Comparison of ENCODE assay signal across 9 cellular contexts in the genomic region with DNA sequence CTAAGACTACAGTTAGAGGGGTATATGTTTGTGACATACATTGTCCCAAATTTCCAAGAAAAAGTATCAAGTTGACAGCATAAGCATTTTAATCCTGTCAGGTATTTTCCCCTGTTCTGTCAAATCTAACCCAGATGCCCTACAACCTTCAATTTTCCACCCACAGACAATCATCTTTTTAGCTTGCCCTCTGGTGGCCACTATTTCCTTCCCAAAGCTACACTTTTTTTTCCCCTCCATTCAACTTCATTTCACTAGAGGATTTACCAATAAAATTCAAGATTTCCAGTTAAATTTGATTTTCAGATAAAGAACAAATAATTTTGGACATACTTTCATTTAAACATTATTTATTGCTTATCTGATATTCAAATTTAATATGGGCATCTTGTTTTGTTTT.
DNase-seq lines count a peak whose midpoint lies in the region; ATAC-seq and TF ChIP-seq lines count a peak whose summit lies in the region.
"Had no signal": no experiment of that assay in that cellular context is flagged by ENCODE, and none has a peak within 500 bp of the region (broad histone marks: within the 10 kb centered on the region; RNA-seq: fewer than 3 reads in every experiment).

No MANE protein-coding gene starts in this region.

- DNase-seq in NCI-H1417 (lab: John Stamatoyannopoulos, UW) (peak in 2 of 3 experiments; percentile 20 to 50), NCI-H1417 treated with DMSO at 0.1 percent for 48 hours (lab: John Stamatoyannopoulos, UW) (no peak), NCI-H526 (lab: John Stamatoyannopoulos, UW) (peak; percentile 22 to 58), dermis blood vessel endothelial cell (peak; percentile 7), retinal pigment epithelial cell (ENCODE audit: low read depth) (no peak), NCI-H524 treated with DMSO at 0.1 percent for 48 hours (lab: John Stamatoyannopoulos, UW) (no peak), dedifferentiated amniotic fluid mesenchymal stem cell (ENCODE audit: extremely low spot score) (no peak)
- DNase-seq in naive thymus-derived CD8-positive, alpha-beta T cell: no peak
- DNase-seq: CD4-positive, CD25-positive, alpha-beta regulatory T cell had no signal

- no peaks in the 10 kb centered on the region for H3K36me3 Mint-ChIP-seq in naive thymus-derived CD8-positive, alpha-beta T cell
- H3K36me3 Mint-ChIP-seq: CD4-positive, CD25-positive, alpha-beta regulatory T cell had no signal

- no peak overlapping the region for H3K4me3 Mint-ChIP-seq in naive thymus-derived CD8-positive, alpha-beta T cell
- H3K4me3 Mint-ChIP-seq: CD4-positive, CD25-positive, alpha-beta regulatory T cell had no signal

- peaks cover 0 to 10% (median 0%) of the 10 kb centered on the region in 5 donors for H3K27me3 Mint-ChIP-seq in naive thymus-derived CD8-positive, alpha-beta T cell
- H3K27me3 Mint-ChIP-seq: CD4-positive, CD25-positive, alpha-beta regulatory T cell had no signal

- H3K4me1 Mint-ChIP-seq in naive thymus-derived CD8-positive, alpha-beta T cell: no peaks in the 10 kb centered on the region
- H3K4me1 Mint-ChIP-seq: CD4-positive, CD25-positive, alpha-beta regulatory T cell had no signal

- TF ChIP-seq CTCF in retinal pigment epithelial cell (conservative IDR thresholded peaks at IDR 0.05; ENCODE audit: low read depth, low read length): peak; percentile 72

- no peak overlapping the region for H3K4me3 ChIP-seq in retinal pigment epithelial cell (ENCODE audit: low read length)

- H3K9me3 Mint-ChIP-seq in naive thymus-derived CD8-positive, alpha-beta T cell: peaks cover 0 to 14% (median 5%) of the 10 kb centered on the region in 9 donors

- ATAC-seq in naive thymus-derived CD8-positive, alpha-beta T cell: no peak

- POLR2A ChIA-PET in naive thymus-derived CD8-positive, alpha-beta T cell (lab: Charles Lee): no interaction called here

- H3K27ac Mint-ChIP-seq in naive thymus-derived CD8-positive, alpha-beta T cell: no peak overlapping the region
- H3K27ac Mint-ChIP-seq: CD4-positive, CD25-positive, alpha-beta regulatory T cell had no signal

Comparison
In these comparisons a context has a peak if more than half of its experiments do, and no peak if none do; other contexts are left out.
1. DNase-seq: peak in NCI-H1417 (2 of 3), NCI-H526 (2 of 2) and dermis blood vessel endothelial cell (single experiment); none in NCI-H1417 treated with DMSO at 0.1 percent for 48 hours (single experiment), retinal pigment epithelial cell (single experiment), naive thymus-derived CD8-positive, alpha-beta T cell (0 of 10), NCI-H524 treated with DMSO at 0.1 percent for 48 hours (single experiment) and dedifferentiated amniotic fluid mesenchymal stem cell (single experiment).